In genomic region chr7:48052748-48053147, GRCh38 we compare ENCODE assay signal across 12 cellular contexts. TPM values are rescaled to one million over a fixed set of nuclear protein-coding genes. Genes with fewer than 3 reads are reported as not detected.
DNase-seq lines count a peak whose midpoint lies in the region; ATAC-seq and TF ChIP-seq lines count a peak whose summit lies in the region.
"Had no signal": no experiment of that assay in that cellular context is flagged by ENCODE, and none has a peak within 500 bp of the region (broad histone marks: within the 10 kb centered on the region; RNA-seq: fewer than 3 reads in every experiment).

No MANE protein-coding gene starts in this region.

- ATAC-seq in GM21526 (IDR thresholded peaks at IDR 0.05; ENCODE audit: low FRiP score, unreplicated experiment) (peak; percentile 77), GM21737 (IDR thresholded peaks at IDR 0.05; ENCODE audit: unreplicated experiment) (no peak)
- ATAC-seq in effector memory CD8-positive, alpha-beta T cell (replicated peaks), result peak; percentile 62
- ATAC-seq: WTC11 had no signal

- peaks cover 6% of the 10 kb centered on the region for H3K9me3 ChIP-seq in A673 (ENCODE audit: low read depth, low read length, poor library complexity, severe bottlenecking)

- peak overlapping the region in 1 of 2 donors; percentile 9 for H3K27ac Mint-ChIP-seq in effector memory CD8-positive, alpha-beta T cell
- H3K27ac Mint-ChIP-seq: WTC11 had no signal

- in situ Hi-C loops in ACHN (cut with HindIII; ENCODE audit: low pct_ligation_motif_present, low pct_unique_long_range_greater_than_20kb, low sequenced_read_pairs), result no loop called here

- POLR2A ChIA-PET in A673 (lab: Charles Lee; ENCODE audit: low non-redundant PET), result no interaction called here

- intact Hi-C loops in A673 (cut with micrococcal nuclease; ENCODE audit: unreplicated experiment), result no loop called here

- H3K9me3 Mint-ChIP-seq in effector memory CD8-positive, alpha-beta T cell, result peaks cover 0 to 2% of the 10 kb centered on the region in 2 donors

- H3K27me3 Mint-ChIP-seq in effector memory CD8-positive, alpha-beta T cell, result no peaks in the 10 kb centered on the region

- H3K4me1 Mint-ChIP-seq in effector memory CD8-positive, alpha-beta T cell (ENCODE audit: low read depth in 2 of 2), result peaks cover 6 to 12% of the 10 kb centered on the region in 2 donors

- no TSS peak for BruUV-seq in A673 (replicated peaks; lab: Mats Ljungman, UMichigan)

- H3K4me3 Mint-ChIP-seq in effector memory CD8-positive, alpha-beta T cell, result no peak overlapping the region
- H3K4me3 Mint-ChIP-seq: WTC11 had no signal

- CTCF ChIA-PET in A673 (lab: Charles Lee), result no interaction called here

- DNase-seq in ACHN, result peak; percentile 63
- DNase-seq in M059J (ENCODE audit: low read depth), result peak; percentile 89
- no peak for DNase-seq in effector memory CD8-positive, alpha-beta T cell
- no peak for DNase-seq in caudate nucleus (lab: John Stamatoyannopoulos, UW)
- DNase-seq in SHP77 treated with DMSO at 0.1 percent for 48 hours (lab: John Stamatoyannopoulos, UW), result no peak
- DNase-seq in A673 (ENCODE audit: low spot score), result no peak
- DNase-seq: head of caudate nucleus had no signal

- no peak for TF ChIP-seq CTCF in A673 (conservative IDR thresholded peaks at IDR 0.05; ENCODE audit: low read depth, low read length)

- H3K36me3 Mint-ChIP-seq in effector memory CD8-positive, alpha-beta T cell (ENCODE audit: insufficient read depth), result no peaks in the 10 kb centered on the region

- no peaks in the 10 kb centered on the region for H3K4me1 ChIP-seq in A673 (ENCODE audit: insufficient read depth, low read length, poor library complexity, severe bottlenecking)

- no peaks in the 10 kb centered on the region for H3K36me3 ChIP-seq in A673 (ENCODE audit: insufficient read depth, low read length, poor library complexity, severe bottlenecking)

- no peaks in the 10 kb centered on the region for H3K27me3 ChIP-seq in A673 (replicated peaks; ENCODE audit: insufficient read depth, low read depth, low read length, poor library complexity)

- no peak overlapping the region for H3K27ac ChIP-seq in caudate nucleus (ENCODE audit: low read depth, low read length)
- H3K27ac ChIP-seq in A673 (ENCODE audit: low read depth, low read length, poor library complexity, severe bottlenecking), result no peak overlapping the region
- H3K27ac ChIP-seq: C4-2B had no signal

- H3K4me3 ChIP-seq in A673 (ENCODE audit: low read depth, low read length, poor library complexity, severe bottlenecking), result no peak overlapping the region

RNA-seq across cellular contexts. Expression of gene C7orf57, which starts 17.4 kb away (rescaled TPM):
- 0.25 and 0.62 TPM in 2 replicates for total RNA-seq in M059J (2014; rRNA removed; shearing (Covaris generic))
- not detected in 2 replicates for total RNA-seq in A673 (2021)

RNA-seq across cellular contexts. Expression of gene SUN3, which starts 23.8 kb away (rescaled TPM):
- 0.59 TPM in 1 of 2 replicates, not detected in the other for total RNA-seq in M059J (2014; rRNA removed; shearing (Covaris generic))
- total RNA-seq in A673 (2021), result not detected in 2 replicates
- total RNA-seq: temporal lobe, WTC11 had no signal

RNA-seq across cellular contexts. Expression of gene UPP1, which starts 36.3 kb away (rescaled TPM):
- 11.7 and 21.1 TPM in 2 replicates for total RNA-seq in M059J (2014; rRNA removed; shearing (Covaris generic))
- 5.5 TPM in 2 replicates for total RNA-seq in A673 (2021)

Comparison
In these comparisons a context has a peak if more than half of its experiments do, and no peak if none do; other contexts are left out.
1. DNase-seq: peak in ACHN (single experiment) and M059J (single experiment); none in effector memory CD8-positive, alpha-beta T cell (0 of 3), caudate nucleus (0 of 61), SHP77 treated with DMSO at 0.1 percent for 48 hours (single experiment) and A673 (single experiment).